Comparison of ENCODE assay signal across 1 cellular context in the genomic region with DNA sequence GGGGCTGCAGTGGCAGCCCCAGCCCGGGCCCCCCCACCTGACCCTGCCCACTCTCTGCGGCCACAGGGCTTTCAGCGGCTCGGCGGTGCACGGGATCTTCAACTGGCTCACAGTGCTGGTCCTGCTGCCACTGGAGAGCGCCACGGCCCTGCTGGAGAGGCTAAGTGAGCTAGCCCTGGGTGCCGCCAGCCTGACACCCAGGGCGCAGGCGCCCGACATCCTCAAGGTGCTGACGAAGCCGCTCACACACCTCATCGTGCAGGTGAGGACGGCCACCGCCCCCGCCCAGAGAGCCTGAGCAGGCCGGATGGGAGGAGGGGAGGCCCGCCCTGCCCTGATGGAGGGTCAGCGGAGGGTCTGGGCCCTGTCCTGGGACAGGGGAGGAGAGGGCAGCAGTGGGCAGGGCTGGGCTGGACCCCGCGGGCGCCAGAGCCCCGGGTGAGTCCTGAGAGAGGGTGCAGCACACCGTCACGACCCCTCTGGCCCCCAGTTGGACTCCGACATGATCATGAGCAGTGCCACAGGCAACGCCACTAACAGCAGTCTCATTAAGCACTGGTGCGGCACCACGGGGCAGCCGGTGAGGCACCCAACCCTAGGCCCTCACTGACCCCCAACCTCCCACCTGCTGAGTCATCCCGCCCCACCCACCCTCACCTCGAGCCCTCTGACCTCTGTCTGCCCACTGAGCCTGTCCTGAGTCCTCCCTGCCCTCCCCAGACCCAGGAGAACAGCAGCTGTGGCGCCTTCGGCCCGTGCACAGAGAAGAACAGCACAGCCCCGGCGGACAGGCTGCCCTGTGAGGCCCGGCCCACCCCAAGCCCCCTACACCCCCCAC.
TF ChIP-seq lines count a peak whose summit lies in the region.

No MANE protein-coding gene starts in this region.

TF ChIP-seq in K562, 482 proteins besides CTCF, POLR2A, EP300 and RAD21:
- TF ChIP-seq ETV1 (tag; conservative IDR thresholded peaks at IDR 0.05; ENCODE audit: low read depth) (no peak), GABPA (tag; conservative IDR thresholded peaks at IDR 0.05; ENCODE audit: low read depth) (no peak), ELF2 (CRISPR knock-in tag; IDR thresholded peaks at IDR 0.05) (no peak), MEF2D (tag; conservative IDR thresholded peaks at IDR 0.05; ENCODE audit: low read depth) (no peak), CBFB (CRISPR knock-in tag; IDR thresholded peaks at IDR 0.05) (no peak), TBL1XR1 (IDR thresholded peaks at IDR 0.05; ENCODE audit: low read length in 2 of 2) (no peak), BACH1 (tag; IDR thresholded peaks at IDR 0.05) (no peak), NFYB (IDR thresholded peaks at IDR 0.05; ENCODE audit: extremely low read depth, insufficient read length) (no peak), ZNF764 (CRISPR knock-in tag; IDR thresholded peaks at IDR 0.05; ENCODE audit: low read depth) (no peak), ZNF507 (tag; conservative IDR thresholded peaks at IDR 0.05) (no peak), HNRNPL (IDR thresholded peaks at IDR 0.05; ENCODE audit: low read depth, low read length) (0 out of 2 replicates have a peak, but pooled peaks have one; percentile 30), CHD1 (IDR thresholded peaks at IDR 0.05; ENCODE audit: low read length) (no peak), HCFC1 (IDR thresholded peaks at IDR 0.05; ENCODE audit: low read depth, low read length) (no peak), ZNF41 (CRISPR knock-in tag; conservative IDR thresholded peaks at IDR 0.05) (no peak), FOXM1 (IDR thresholded peaks at IDR 0.05; ENCODE audit: low read depth) (no peak), FOXM1 (CRISPR knock-in tag; IDR thresholded peaks at IDR 0.05; ENCODE audit: low read depth) (no peak), CSDE1 (IDR thresholded peaks at IDR 0.05) (no peak), PHF8 (IDR thresholded peaks at IDR 0.05; ENCODE audit: borderline replicate concordance, low read length) (no peak), ZBTB33 (CRISPR knock-in tag; IDR thresholded peaks at IDR 0.05) (peak; percentile 82), BRCA1 (IDR thresholded peaks at IDR 0.05) (no peak), BRCA1 (CRISPR knock-in tag; IDR thresholded peaks at IDR 0.05) (no peak), CHD2 (IDR thresholded peaks at IDR 0.05; ENCODE audit: low read depth, low read length) (no peak), SIN3B (IDR thresholded peaks at IDR 0.05; ENCODE audit: low read depth) (no peak), POLR2G (IDR thresholded peaks at IDR 0.05; ENCODE audit: low read depth, low read length) (peak; percentile 49; the same call in 1 of the 2 replicates), TCFL5 (CRISPR knock-in tag; conservative IDR thresholded peaks at IDR 0.05) (no peak), KLF10 (CRISPR knock-in tag; IDR thresholded peaks at IDR 0.05) (no peak), MTF1 (CRISPR knock-in tag; IDR thresholded peaks at IDR 0.05; ENCODE audit: borderline replicate concordance) (no peak), SAFB (IDR thresholded peaks at IDR 0.05; ENCODE audit: borderline replicate concordance, low read depth, low read length) (no peak), ZNF274 (IDR thresholded peaks at IDR 0.05; ENCODE audit: borderline replicate concordance, low read depth, low read length) (no peak), ZNF740 (CRISPR knock-in tag; IDR thresholded peaks at IDR 0.05) (no peak), ZNF740 (tag; IDR thresholded peaks at IDR 0.05) (0 out of 4 replicates have a peak, but pooled peaks of 1 of the 2 experiments have one; percentile 17), NFE2 (IDR thresholded peaks at IDR 0.05; ENCODE audit: low read depth) (peak; percentile 37; the same call in 1 of the 2 replicates)
- TF ChIP-seq, protein P1, sequence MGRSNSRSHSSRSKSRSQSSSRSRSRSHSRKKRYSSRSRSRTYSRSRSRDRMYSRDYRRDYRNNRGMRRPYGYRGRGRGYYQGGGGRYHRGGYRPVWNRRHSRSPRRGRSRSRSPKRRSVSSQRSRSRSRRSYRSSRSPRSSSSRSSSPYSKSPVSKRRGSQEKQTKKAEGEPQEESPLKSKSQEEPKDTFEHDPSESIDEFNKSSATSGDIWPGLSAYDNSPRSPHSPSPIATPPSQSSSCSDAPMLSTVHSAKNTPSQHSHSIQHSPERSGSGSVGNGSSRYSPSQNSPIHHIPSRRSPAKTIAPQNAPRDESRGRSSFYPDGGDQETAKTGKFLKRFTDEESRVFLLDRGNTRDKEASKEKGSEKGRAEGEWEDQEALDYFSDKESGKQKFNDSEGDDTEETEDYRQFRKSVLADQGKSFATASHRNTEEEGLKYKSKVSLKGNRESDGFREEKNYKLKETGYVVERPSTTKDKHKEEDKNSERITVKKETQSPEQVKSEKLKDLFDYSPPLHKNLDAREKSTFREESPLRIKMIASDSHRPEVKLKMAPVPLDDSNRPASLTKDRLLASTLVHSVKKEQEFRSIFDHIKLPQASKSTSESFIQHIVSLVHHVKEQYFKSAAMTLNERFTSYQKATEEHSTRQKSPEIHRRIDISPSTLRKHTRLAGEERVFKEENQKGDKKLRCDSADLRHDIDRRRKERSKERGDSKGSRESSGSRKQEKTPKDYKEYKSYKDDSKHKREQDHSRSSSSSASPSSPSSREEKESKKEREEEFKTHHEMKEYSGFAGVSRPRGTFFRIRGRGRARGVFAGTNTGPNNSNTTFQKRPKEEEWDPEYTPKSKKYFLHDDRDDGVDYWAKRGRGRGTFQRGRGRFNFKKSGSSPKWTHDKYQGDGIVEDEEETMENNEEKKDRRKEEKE (IDR thresholded peaks at IDR 0.05; ENCODE audit: borderline replicate concordance in 1 of 2, control insufficient read depth in 1 of 2, low read depth in 2 of 2, low read length in 1 of 2), result no peak
- TF ChIP-seq, protein P2, sequence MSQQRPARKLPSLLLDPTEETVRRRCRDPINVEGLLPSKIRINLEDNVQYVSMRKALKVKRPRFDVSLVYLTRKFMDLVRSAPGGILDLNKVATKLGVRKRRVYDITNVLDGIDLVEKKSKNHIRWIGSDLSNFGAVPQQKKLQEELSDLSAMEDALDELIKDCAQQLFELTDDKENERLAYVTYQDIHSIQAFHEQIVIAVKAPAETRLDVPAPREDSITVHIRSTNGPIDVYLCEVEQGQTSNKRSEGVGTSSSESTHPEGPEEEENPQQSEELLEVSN (IDR thresholded peaks at IDR 0.05; ENCODE audit: borderline replicate concordance in 1 of 2, extremely low read depth in 1 of 2, insufficient read depth in 1 of 2, insufficient read length in 1 of 2, low read depth in 1 of 2, low read length in 1 of 2, poor library complexity in 1 of 2, severe bottlenecking in 1 of 2), result no peak
